ENCODE assay signal across 10 cellular contexts in genomic region chr15:37095197-37095992, GRCh38. TPM values are rescaled to one million over a fixed set of nuclear protein-coding genes. Genes with fewer than 3 reads are reported as not detected.
A peak's percentile ranks its signal among the peaks of the same experiment; 100 is the strongest.
DNase-seq lines count a peak whose midpoint lies in the region; ATAC-seq, FAIRE-seq and TF ChIP-seq lines count a peak whose summit lies in the region.
"Had no signal": no experiment of that assay in that cellular context is flagged by ENCODE, and none has a peak within 500 bp of the region (broad histone marks: within the 10 kb centered on the region; RNA-seq: fewer than 3 reads in every experiment).

No MANE protein-coding gene starts in this region.

- H4K8ac ChIP-seq in H1 (ENCODE audit: extremely low read depth, insufficient read depth, low read length): no peak overlapping the region

- H2BK15ac ChIP-seq in H1 (ENCODE audit: low read length): peak overlapping the region; percentile 61; the same call in 1 of the 2 replicates

- TF ChIP-seq CTCF in H1 (IDR thresholded peaks at IDR 0.05; ENCODE audit: control extremely low read depth in 1 of 3, insufficient read depth in 1 of 3, low read depth in 1 of 3, low read length in 3 of 3): no peak

- H3K4me1 ChIP-seq in HUES64 (ENCODE audit: insufficient read depth, low read length) (peaks cover 59% of the 10 kb centered on the region), H1 (replicated peaks in 1 of 4; ENCODE audit: control insufficient read depth in 3 of 4, insufficient read depth in 4 of 4, low read length in 3 of 4) (peaks cover 16 to 45% (median 30%) of the 10 kb centered on the region in 4 experiments), subcutaneous abdominal adipose tissue (ENCODE audit: control insufficient read depth in 5 of 5, insufficient read depth in 5 of 5, low read length in 5 of 5) (peaks cover 0 to 61% (median 55%) of the 10 kb centered on the region in 5 donors)

- peak in 1 of 2 experiments; percentile 83 for DNase-seq in H1 (ENCODE audit: low read depth in 1 of 2, low spot score in 2 of 2)
- DNase-seq in left kidney (ENCODE audit: low read depth, low spot score): peak; percentile 66
- no peak for DNase-seq in 8988T
- DNase-seq in DMS153 (lab: John Stamatoyannopoulos, UW): no peak
- DNase-seq in NCI-H1092 (lab: John Stamatoyannopoulos, UW): no peak
- DNase-seq: activated B cell treated with CpG ODN at 0.5 μM for 24 hours, left colon had no signal

- H3K23ac ChIP-seq in H1 (ENCODE audit: insufficient read length): no peak overlapping the region

- H2BK20ac ChIP-seq in H1 (ENCODE audit: low read length): peak overlapping the region; percentile 86; the same call in 1 of the 2 replicates

- H3K23me2 ChIP-seq in H1 (ENCODE audit: low read depth, low read length): peaks cover 24% of the 10 kb centered on the region

- H3K9ac ChIP-seq in HUES64 (ENCODE audit: low read depth, low read length) (peak overlapping the region; percentile 63; the same call in 1 of the 2 replicates), H1 (replicated peaks in 1 of 4; ENCODE audit: extremely low read depth in 1 of 4, low read depth in 3 of 4, low read length in 3 of 4) (no peak overlapping the region), subcutaneous abdominal adipose tissue (ENCODE audit: low read length in 5 of 5) (peak overlapping the region in 4 of 5 donors; percentile 8 to 91 (median 22))

- H2AFZ ChIP-seq in H1 (ENCODE audit: low read length): no peak overlapping the region

- WGBS in HUES64: under 1% methylated on average over 36 of the region's 36 CpGs
- 1% methylated on average over 35 of the region's 36 CpGs; no CpG with 5 or more reads in 1 of the 2 experiments for WGBS in H1 (ENCODE audit: extremely low coverage in 1 of 2, insufficient coverage in 1 of 2, insufficient read length in 1 of 2, insufficient replicate concordance in 2 of 2, low coverage in 1 of 2, low lambda C conversion rate in 2 of 2, missing lambda C conversion rate in 1 of 2), 2 experiments

- no peak for TF ChIP-seq EP300 in H1 (IDR thresholded peaks at IDR 0.05; ENCODE audit: borderline replicate concordance in 1 of 2, low read depth in 2 of 2, low read length in 2 of 2)

- H3K27me3 ChIP-seq in HUES64 (ENCODE audit: insufficient read depth, low read length) (peaks cover 82% of the 10 kb centered on the region), H1 (replicated peaks in 1 of 4; ENCODE audit: control insufficient read depth in 3 of 4, extremely low read depth in 1 of 4, insufficient read depth in 3 of 4, low read length in 3 of 4) (peaks cover 32 to 73% (median 62%) of the 10 kb centered on the region in 4 experiments), subcutaneous abdominal adipose tissue (ENCODE audit: control insufficient read depth in 5 of 5, insufficient read depth in 4 of 5, low read length in 5 of 5) (peaks cover 0 to 28% (median 12%) of the 10 kb centered on the region in 5 donors)

- 0 out of 4 replicates have a peak, but pooled peaks of 1 of the 2 experiments have one; percentile 7 for TF ChIP-seq RAD21 in H1 (IDR thresholded peaks at IDR 0.05 in 1 of 2, conservative IDR thresholded peaks at IDR 0.05 in 1 of 2; ENCODE audit: low read depth in 2 of 2, low read length in 2 of 2)

- CTCF ChIA-PET in H1 (lab: Charles Lee; ENCODE audit: partially characterized antibody): interaction anchor here (1.0 to 3.8 kb wide), 8 partner anchors 13 to 217 kb away, joined by 3 to 23 read pairs (median 6); no protein-coding TSS in a partner anchor

- FAIRE-seq in H1 (lab: Jason Lieb, UNC): no peak

- H4K20me1 ChIP-seq in H1 (replicated peaks in 1 of 2; ENCODE audit: control insufficient read depth in 1 of 2, insufficient read depth in 2 of 2, low read length in 2 of 2): peaks cover 0 to 2% of the 10 kb centered on the region in 2 experiments

- peak overlapping the region; percentile 74 for H3K18ac ChIP-seq in H1 (ENCODE audit: extremely low read depth, low read length)

- H3K4ac ChIP-seq in H1 (replicated peaks; ENCODE audit: insufficient read length, low read depth, low read length): peak overlapping the region; percentile 64

- H2BK5ac ChIP-seq in H1 (ENCODE audit: low read depth, low read length): peak overlapping the region; percentile 66; the same call in 1 of the 2 replicates

- H2AK5ac ChIP-seq in H1 (ENCODE audit: low read depth, low read length): no peak overlapping the region

- H4K5ac ChIP-seq in H1 (ENCODE audit: insufficient read length, low read depth, low read length): peak overlapping the region; percentile 17

- H2BK120ac ChIP-seq in H1 (replicated peaks; ENCODE audit: low read depth, low read length): peak overlapping the region; percentile 70

- H3K79me1 ChIP-seq in H1 (ENCODE audit: low read depth, low read length): no peaks in the 10 kb centered on the region

- POLR2A ChIA-PET in H1 (lab: Charles Lee; ENCODE audit: partially characterized antibody): interaction anchor here (0.8 to 2.7 kb wide), 11 partner anchors 9 to 516 kb away, joined by 3 to 12 read pairs (median 5); partner anchors contain the start of gene CDIN1

- H3K79me2 ChIP-seq in H1 (ENCODE audit: control insufficient read depth in 1 of 2, insufficient read depth in 2 of 2, low read length in 2 of 2): no peaks in the 10 kb centered on the region

- no peak overlapping the region for H3K56ac ChIP-seq in H1 (replicated peaks; ENCODE audit: insufficient read length, low read depth, low read length)

- H3K36me3 ChIP-seq in HUES64 (ENCODE audit: insufficient read depth, low read length) (no peaks in the 10 kb centered on the region), H1 (ENCODE audit: control insufficient read depth in 2 of 4, insufficient read depth in 4 of 4, low read length in 3 of 4) (no peaks in the 10 kb centered on the region), subcutaneous abdominal adipose tissue (ENCODE audit: control insufficient read depth in 5 of 5, insufficient read depth in 5 of 5, low read length in 5 of 5) (peaks cover 0 to 9% (median 0%) of the 10 kb centered on the region in 5 donors)

- H3K9me3 ChIP-seq in HUES64 (ENCODE audit: insufficient read depth, low read depth, low read length): no peaks in the 10 kb centered on the region
- H3K9me3 ChIP-seq in H1 (ENCODE audit: insufficient read depth in 2 of 2, low read depth in 1 of 2, low read length in 1 of 2): no peaks in the 10 kb centered on the region
- H3K9me3 ChIP-seq in subcutaneous abdominal adipose tissue (ENCODE audit: control insufficient read depth in 5 of 5, low read length in 5 of 5): no peaks in the 10 kb centered on the region

- peak overlapping the region; percentile 81 to 92 for H3K4me2 ChIP-seq in H1 (ENCODE audit: insufficient read depth in 1 of 2, low read depth in 2 of 2, low read length in 2 of 2)

- TF ChIP-seq POLR2A in H1 (IDR thresholded peaks at IDR 0.05; ENCODE audit: control extremely low read depth in 1 of 2, low read depth in 2 of 2, low read length in 2 of 2): no peak

- no peak for ATAC-seq in HG03439 (IDR thresholded peaks at IDR 0.05; ENCODE audit: unreplicated experiment)
- ATAC-seq: left colon had no signal

- H3K27ac ChIP-seq in HUES64 (ENCODE audit: low read depth, low read length) (peak overlapping the region; percentile 84; the same call in 1 of the 2 replicates), H1 (ENCODE audit: low read depth, low read length) (no peak overlapping the region), subcutaneous abdominal adipose tissue (ENCODE audit: low read depth, low read length) (peak overlapping the region; percentile 69)

- H3K4me3 ChIP-seq in HUES64 (ENCODE audit: low read length) (peak overlapping the region; percentile 65), H1 (ENCODE audit: extremely low read depth in 1 of 4, insufficient read depth in 2 of 4, low read depth in 3 of 4, low read length in 4 of 4) (peak overlapping the region; percentile 30 to 79 (median 47)), subcutaneous abdominal adipose tissue (ENCODE audit: low read depth in 1 of 5, low read length in 5 of 5) (peak overlapping the region; percentile 13 to 87 (median 80))

- H2BK12ac ChIP-seq in H1 (ENCODE audit: low read depth, low read length): peak overlapping the region; percentile 78; the same call in 1 of the 2 replicates

- peak overlapping the region; percentile 67 for H4K91ac ChIP-seq in H1 (replicated peaks; ENCODE audit: insufficient read length, low read length)

- H3K14ac ChIP-seq in H1 (ENCODE audit: insufficient read length): no peak overlapping the region

TF ChIP-seq in H1, 55 proteins besides CTCF, POLR2A, EP300 and RAD21 (continues in another document):
- TF ChIP-seq EGR1 (IDR thresholded peaks at IDR 0.05; ENCODE audit: borderline replicate concordance, low read depth, low read length) (peak; percentile 54; the same call in 1 of the 2 replicates), RBBP5 (IDR thresholded peaks at IDR 0.05; ENCODE audit: borderline replicate concordance, low read depth, low read length) (peak; percentile 94), SUZ12 (IDR thresholded peaks at IDR 0.05; ENCODE audit: low read length) (no peak), SIN3A (conservative IDR thresholded peaks at IDR 0.05 in 1 of 2, IDR thresholded peaks at IDR 0.05 in 1 of 2; ENCODE audit: low read depth in 1 of 2, low read length in 2 of 2) (no peak), CHD2 (IDR thresholded peaks at IDR 0.05; ENCODE audit: low read length) (no peak), ZNF274 (IDR thresholded peaks at IDR 0.05; ENCODE audit: borderline replicate concordance, extremely low read depth, low read length) (no peak), NANOG (IDR thresholded peaks at IDR 0.05; ENCODE audit: insufficient read depth, low read depth, low read length, poor library complexity, severe bottlenecking) (no peak), POLR2AphosphoS5 (IDR thresholded peaks at IDR 0.05; ENCODE audit: low read depth, low read length) (no peak), BRCA1 (IDR thresholded peaks at IDR 0.05; ENCODE audit: low read depth, low read length) (no peak), PHF8 (conservative IDR thresholded peaks at IDR 0.05; ENCODE audit: low read depth, low read length) (no peak), MAX (IDR thresholded peaks at IDR 0.05) (peak; percentile 46; the same call in 1 of the 2 replicates), SP1 (IDR thresholded peaks at IDR 0.05; ENCODE audit: low read depth, low read length) (no peak; the same call in 1 of the 2 replicates)

RNA-seq across cellular contexts. Expression of gene MEIS2, which starts 5.0 kb away (rescaled TPM):
- polyA plus RNA-seq in HUES64 (2013, experiment 1 of 2): 15.0 TPM
- polyA plus RNA-seq in HUES64 (2013, experiment 2 of 2): 20.2 TPM
- 0.22 and 0.65 TPM in 2 replicates for total RNA-seq in H1 (2021; fragmentation: NEBNext Ultra II Directional; extraction: Animal tissue kit (Norgen Biotek cat#: 25700))
- 1.2 and 1.3 TPM in 2 replicates for polyA plus RNA-seq in H1 (2011; rRNA removed)
- polyA plus RNA-seq in H1 (2011; cell fraction: cytosol; rRNA removed): 0.41 TPM
- 2.1 TPM for polyA plus RNA-seq in H1 (2011; cell fraction: nucleus; rRNA removed)
- polyA plus RNA-seq in H1 (2012, experiment 1 of 2): 0.25 to 1.9 TPM (median 0.37 TPM) in 4 replicates
- polyA plus RNA-seq in H1 (2012, experiment 2 of 2): 0.08 TPM
- polyA plus RNA-seq in H1 (2013, experiment 1 of 2): 0.16 TPM
- 0.24 TPM for polyA plus RNA-seq in H1 (2013, experiment 2 of 2)
- 0.88 and 2.0 TPM in 2 replicates for polyA minus RNA-seq in H1 (2011; rRNA and poly(A)+ RNA removed)
- polyA minus RNA-seq in H1 (2011; cell fraction: cytosol; rRNA and poly(A)+ RNA removed): not detected
- 4.5 TPM for polyA minus RNA-seq in H1 (2011; cell fraction: nucleus; rRNA and poly(A)+ RNA removed)

Comparison
In these comparisons a context has a peak if more than half of its experiments do, and no peak if none do; other contexts are left out.
1. H3K9ac ChIP-seq: peak in HUES64 (single experiment) and subcutaneous abdominal adipose tissue (4 of 5); none in H1 (0 of 4).
2. Peak in every context shown above with its lines, with median percentiles within 50 percentile points of each other: H3K4me3 ChIP-seq.